Comparison of ENCODE assay signal across 1 cellular context in genomic region chr4:152917533-152918395, GRCh38.
TF ChIP-seq lines count a peak whose summit lies in the region.

No MANE protein-coding gene starts in this region.

TF ChIP-seq in K562, 482 proteins besides CTCF, POLR2A, EP300 and RAD21 (continued from another document):
- no peak for TF ChIP-seq ZBTB2 (IDR thresholded peaks at IDR 0.05)
- no peak for TF ChIP-seq TCF3 (CRISPR knock-in tag; IDR thresholded peaks at IDR 0.05)
- no peak for TF ChIP-seq DMBX1 (CRISPR knock-in tag; IDR thresholded peaks at IDR 0.05; ENCODE audit: borderline replicate concordance)
- TF ChIP-seq RBM39 (optimal IDR thresholded peaks at IDR 0.05; ENCODE audit: low read depth, low read length), result no peak
